In genomic region chr5:180332051-180332517, GRCh38 we compare ENCODE assay signal across 1 cellular context.
TF ChIP-seq lines count a peak whose summit lies in the region.

No MANE protein-coding gene starts in this region.

TF ChIP-seq in SK-N-SH, 30 proteins besides CTCF, POLR2A, EP300 and RAD21 (continued from another document):
- TF ChIP-seq REST (IDR thresholded peaks at IDR 0.05; ENCODE audit: low read depth, low read length) (no peak), NFIC (IDR thresholded peaks at IDR 0.05; ENCODE audit: borderline replicate concordance) (no peak), GATA2 (CRISPR knock-in tag; IDR thresholded peaks at IDR 0.05) (no peak), POLR2AphosphoS5 (IDR thresholded peaks at IDR 0.05; ENCODE audit: low read depth, low read length) (no peak), MEF2A (IDR thresholded peaks at IDR 0.05; ENCODE audit: borderline replicate concordance, low read depth) (no peak), EZH2phosphoT487 (IDR thresholded peaks at IDR 0.05; ENCODE audit: borderline replicate concordance, low read depth) (no peak), YY1 (IDR thresholded peaks at IDR 0.05; ENCODE audit: low read depth) (no peak), FOXM1 (IDR thresholded peaks at IDR 0.05; ENCODE audit: low read depth) (no peak)
